Comparison of ENCODE assay signal across 33 cellular contexts in the genomic region with DNA sequence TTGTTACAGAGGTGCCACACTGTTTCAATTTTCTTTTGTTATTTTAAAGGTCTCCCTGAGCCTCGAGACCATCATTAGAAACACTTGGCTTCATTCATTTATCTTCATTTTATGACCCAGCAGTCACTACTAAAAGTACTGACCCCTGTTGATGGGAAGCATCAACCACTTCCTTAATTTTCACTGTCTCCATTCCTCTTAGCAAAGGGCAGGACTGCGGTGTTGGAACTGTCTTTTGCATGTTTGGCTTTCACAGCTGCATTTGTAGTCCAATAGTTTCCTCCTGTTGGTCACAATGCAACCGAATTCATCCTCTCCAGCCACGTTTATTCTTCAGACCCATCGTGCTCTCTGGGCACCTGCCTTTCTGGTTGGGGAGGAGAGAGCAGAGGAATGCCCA.
"Had no signal": no experiment of that assay in that cellular context is flagged by ENCODE, and none has a peak within 500 bp of the region (broad histone marks: within the 10 kb centered on the region; RNA-seq: fewer than 3 reads in every experiment).

No MANE protein-coding gene starts in this region.

- H3K36me3 ChIP-seq: adrenal gland, breast epithelium had no signal

- H3K4me1 ChIP-seq: adrenal gland, body of pancreas, breast epithelium had no signal

- ATAC-seq: activated CD8-positive, alpha-beta T cell treated with anti-CD3 and anti-CD28 coated beads for 36 hours; activated naive CD4-positive, alpha-beta T cell treated with anti-CD3 and anti-CD28 coated beads, Interleukin-2, amount 50 U/mL, for 72 hours; activated T-cell treated with anti-CD3 and anti-CD28 coated beads, Interleukin-2, amount 50 U/mL, for 72 hours; activated T-helper 17 cell treated with anti-CD3 and anti-CD28 coated beads, Interleukin-2, amount 50 U/mL, for 72 hours; body of pancreas had no signal

- H3K27ac ChIP-seq: adrenal gland, body of pancreas, breast epithelium, VCaP had no signal

- H3K27me3 ChIP-seq: adrenal gland, body of pancreas, breast epithelium had no signal

- H3K4me3 ChIP-seq: adrenal gland, body of pancreas, breast epithelium had no signal

- FAIRE-seq: astrocyte had no signal

- H3K9me3 ChIP-seq: adrenal gland had no signal

- DNase-seq: activated B cell treated with CpG ODN at 0.5 μM for 24 hours; activated CD4-positive, alpha-beta T cell treated with anti-CD3 and anti-CD28 coated beads for 48 hours; activated CD4-positive, alpha-beta T cell treated with anti-CD3 and anti-CD28 coated beads, Interleukin-2, amount 50 U/mL, for 4 hours; activated CD4-positive, CD25-positive, alpha-beta regulatory T cell treated with anti-CD3 and anti-CD28 coated beads, Interleukin-2, amount 50 U/mL, for 72 hours; activated CD8-positive, alpha-beta T cell treated with anti-CD3 and anti-CD28 coated beads for 36 hours; activated gamma-delta T cell treated with Interleukin-2 at 50 U/mL for 16 hours; activated naive CD4-positive, alpha-beta T cell treated with anti-CD3 and anti-CD28 coated beads for 36 hours; activated T-cell treated with anti-CD3 and anti-CD28 coated beads, Interleukin-2, amount 50 U/mL, for 1 hour; activated T-cell treated with anti-CD3 and anti-CD28 coated beads, Interleukin-2, amount 50 U/mL, for 72 hours; adrenal gland; body of pancreas; caudate nucleus; IMR-90; Kasumi-1; KBM-7; MM.1S; NCI-H1092; NCI-H1436 treated with DMSO at 0.1 percent for 48 hours; NCI-H1694 treated with DMSO at 0.1 percent for 48 hours; NCI-H2029; NCI-H345; NCI-H524 treated with DMSO at 0.1 percent for 48 hours; NCI-H748 treated with DMSO at 0.1 percent for 48 hours; Right ventricle myocardium superior; SW 1271; T-helper 1 cell; T-helper 2 cell; T-helper 9 cell had no signal
